In genomic region chr1:226870323-226871046, GRCh38 we compare ENCODE assay signal across 8 cellular contexts. TPM values are rescaled to one million over a fixed set of nuclear protein-coding genes. Genes with fewer than 3 reads are reported as not detected.
DNase-seq lines count a peak whose midpoint lies in the region; ATAC-seq and TF ChIP-seq lines count a peak whose summit lies in the region.

Gene PSEN2, plus strand, starts transcription at chr1:226870616. Its CDS starts 11,292 bp downstream, at chr1:226881908.

- peaks cover 14 to 28% of the 10 kb centered on the region in 2 donors for H3K4me1 ChIP-seq in duodenal mucosa (ENCODE audit: control insufficient read depth in 1 of 2, insufficient read depth in 2 of 2, low read length in 2 of 2)

- H3K36me3 ChIP-seq in duodenal mucosa (ENCODE audit: control insufficient read depth in 1 of 2, insufficient read depth in 2 of 2, low read length in 2 of 2), result no peaks in the 10 kb centered on the region

- in situ Hi-C loops in ACHN (cut with HindIII; ENCODE audit: low pct_ligation_motif_present, low pct_unique_long_range_greater_than_20kb, low sequenced_read_pairs), result no loop called here

- H3K27me3 ChIP-seq in duodenal mucosa (ENCODE audit: control insufficient read depth in 1 of 2, insufficient read depth in 2 of 2, low read length in 2 of 2), result no peaks in the 10 kb centered on the region

- H3K9ac ChIP-seq in duodenal mucosa (ENCODE audit: low read depth in 1 of 2, low read length in 2 of 2), result peak within 1 kb of the TSS; percentile 55 to 66

- H3K27ac ChIP-seq in duodenal mucosa (ENCODE audit: low read depth, low read length), result peak within 1 kb of the TSS; percentile 30

- no peaks in the 10 kb centered on the region for H3K9me3 ChIP-seq in duodenal mucosa (ENCODE audit: control insufficient read depth in 1 of 2, low read length in 2 of 2)

- peak; percentile 76 for DNase-seq in ACHN
- peak; percentile 37 for DNase-seq in NCI-H2227 treated with DMSO at 0.1 percent for 48 hours (lab: John Stamatoyannopoulos, UW)
- DNase-seq in activated CD4-positive, alpha-beta T cell treated with anti-CD3 and anti-CD28 coated beads, Interleukin-2, amount 50 U/mL, for 1 hour, result peak; percentile 44
- DNase-seq in lower leg skin (ENCODE audit: low spot score in 2 of 2), result peak; percentile 38 to 93
- DNase-seq in stimulated activated CD4-positive, alpha-beta T cell treated with anti-CD3 and anti-CD28 coated beads, TNF-alpha, amount 100 ng/mL, for 24 hours (ENCODE audit: low read depth in 3 of 3), result peak in 2 of 3 experiments; percentile 32 to 60

- no peak for TF ChIP-seq CTCF in lower leg skin (IDR thresholded peaks at IDR 0.05)

- intact Hi-C loops in lower leg skin (cut with DNase I; ENCODE audit: low total_unique reads), result no loop called here

- H3K4me3 ChIP-seq in duodenal mucosa (ENCODE audit: low read depth in 1 of 2, low read length in 2 of 2), result peak within 1 kb of the TSS; percentile 71 to 76
- peak within 1 kb of the TSS; percentile 46 for H3K4me3 ChIP-seq in lower leg skin (ENCODE audit: low read depth, poor library complexity, severe bottlenecking)

- peak; percentile 82 for ATAC-seq in GM18520 (IDR thresholded peaks at IDR 0.05; ENCODE audit: unreplicated experiment)
- peak; percentile 93 for ATAC-seq in HG02981 (IDR thresholded peaks at IDR 0.05; ENCODE audit: unreplicated experiment)

- WGBS in lower leg skin, 2 donors, result 0 to 1% methylated on average over 14 to 28 of the region's 82 CpGs

- TF ChIP-seq POLR2A in lower leg skin (IDR thresholded peaks at IDR 0.05), result no peak

RNA-seq across cellular contexts. Expression of gene PSEN2, which starts in this region (rescaled TPM):
- total RNA-seq in lower leg skin, result 10 to 100 TPM; 10.9 to 36.0 (median 23.2) TPM

Comparison
In these comparisons a context has a peak if more than half of its experiments do, and no peak if none do; other contexts are left out.
1. Peak in every context shown above with its lines: DNase-seq, ATAC-seq, H3K4me3 ChIP-seq and H3K27ac ChIP-seq.